8 cellular contexts compared by ENCODE assay signal in the genomic region with DNA sequence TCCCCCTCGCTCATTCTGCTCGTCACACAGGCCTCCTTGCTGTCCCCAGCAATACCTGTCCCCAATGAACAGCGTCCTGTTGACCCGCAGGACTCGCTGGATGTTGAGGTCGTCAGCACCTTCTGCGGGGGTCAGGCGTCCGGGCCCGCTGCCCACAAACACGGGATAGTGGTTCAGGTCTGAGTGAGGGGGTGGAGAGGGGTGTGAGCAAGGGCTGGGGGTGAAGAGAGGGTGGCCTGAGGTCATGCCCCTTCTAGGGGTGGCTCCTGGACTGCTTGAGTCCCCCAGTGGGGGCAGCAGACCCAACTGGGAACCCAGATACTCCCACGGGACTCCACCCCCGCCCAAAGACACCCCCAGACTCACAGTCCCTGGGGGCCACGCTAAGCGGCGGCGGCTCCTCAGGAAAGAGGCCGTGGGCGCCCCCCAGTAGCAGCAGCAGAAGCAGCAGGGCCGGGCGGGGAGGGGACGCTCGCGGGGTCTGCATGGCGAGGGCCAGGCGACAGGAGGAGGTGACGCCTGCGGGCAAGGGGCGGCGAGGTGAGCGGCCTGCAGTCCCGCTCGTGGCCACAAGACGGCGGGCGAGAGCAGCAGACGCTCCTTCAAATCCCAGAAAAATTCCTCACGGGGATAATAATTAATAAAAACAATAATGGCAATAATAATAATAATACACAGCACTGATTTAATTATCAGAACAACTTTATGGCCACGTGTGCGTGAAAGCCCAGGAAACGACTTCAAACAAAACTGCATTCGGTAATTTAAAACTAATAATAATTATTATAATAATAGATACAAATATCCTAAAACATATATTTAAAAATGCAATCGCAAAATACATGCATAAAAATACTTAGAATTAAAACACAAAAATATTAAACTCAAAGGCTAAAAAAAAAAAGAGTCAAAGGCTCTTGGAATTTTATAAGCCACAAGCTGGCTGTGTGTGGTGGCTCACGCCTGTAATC. TPM values are rescaled to one million over a fixed set of nuclear protein-coding genes. Genes with fewer than 3 reads are reported as not detected.
A peak's percentile ranks its signal among the peaks of the same experiment; 100 is the strongest.
DNase-seq lines count a peak whose midpoint lies in the region; ATAC-seq, FAIRE-seq and TF ChIP-seq lines count a peak whose summit lies in the region.

No MANE protein-coding gene starts in this region.

- H3K4me3 Mint-ChIP-seq in endothelial cell (ENCODE audit: unreplicated experiment), result peak overlapping the region; percentile 74
- H3K4me3 Mint-ChIP-seq in stimulated activated naive B cell treated with anti-CD40 and anti-IgM and Interleukin-4, amounts not matched to agents 10 μg/mL and 1 μg/mL and 100 μg/mL, for 72 hours, result no peak overlapping the region

- H3K36me3 Mint-ChIP-seq in endothelial cell (ENCODE audit: low read depth, unreplicated experiment), result peaks cover 19% of the 10 kb centered on the region
- H3K36me3 Mint-ChIP-seq in stimulated activated naive B cell treated with anti-CD40 and anti-IgM and Interleukin-4, amounts not matched to agents 10 μg/mL and 1 μg/mL and 100 μg/mL, for 72 hours, result peaks cover 0 to 3% of the 10 kb centered on the region in 2 donors

- 20 to 22% methylated on average over 41 to 44 of the region's 44 CpGs for WGBS in pancreas, 2 donors

- H3K27me3 ChIP-seq in pancreas, result no peaks in the 10 kb centered on the region

- peak; percentile 39 to 76 (median 68) for ATAC-seq in pancreas
- ATAC-seq in stimulated activated naive B cell treated with anti-CD40 and anti-IgM and Interleukin-4, amounts not matched to agents 10 μg/mL and 1 μg/mL and 100 μg/mL, for 72 hours (replicated peaks), result no peak
- no peak for ATAC-seq in GM19324 (IDR thresholded peaks at IDR 0.05; ENCODE audit: low FRiP score, unreplicated experiment)

- no peaks in the 10 kb centered on the region for H3K9me3 Mint-ChIP-seq in endothelial cell (ENCODE audit: unreplicated experiment)
- peaks cover 0 to 2% of the 10 kb centered on the region in 2 donors for H3K9me3 Mint-ChIP-seq in stimulated activated naive B cell treated with anti-CD40 and anti-IgM and Interleukin-4, amounts not matched to agents 10 μg/mL and 1 μg/mL and 100 μg/mL, for 72 hours

- H3K27ac Mint-ChIP-seq in endothelial cell (ENCODE audit: unreplicated experiment), result no peak overlapping the region
- no peak overlapping the region for H3K27ac Mint-ChIP-seq in stimulated activated naive B cell treated with anti-CD40 and anti-IgM and Interleukin-4, amounts not matched to agents 10 μg/mL and 1 μg/mL and 100 μg/mL, for 72 hours

- peak; percentile 33 for DNase-seq in stimulated activated CD4-positive, alpha-beta T cell treated with anti-CD3 and anti-CD28 coated beads, Interleukin-12 subunit alpha, Interleukin-12 subunit beta, amount 100 ng/mL, for 4 hours
- DNase-seq in stimulated activated CD4-positive, alpha-beta T cell treated with anti-CD3 and anti-CD28 coated beads, Interleukin-1b, Interleukin-23, amount 100 ng/mL, for 48 hours, result no peak
- peak; percentile 34 for DNase-seq in T-helper 9 cell
- DNase-seq in endothelial cell (ENCODE audit: low spot score), result peak; percentile 72
- DNase-seq in pancreas, result peak in 3 of 6 donors; percentile 59 to 83 (median 82)
- DNase-seq in stimulated activated naive B cell treated with anti-CD40 and anti-IgM and Interleukin-4, amounts not matched to agents 10 μg/mL and 1 μg/mL and 100 μg/mL, for 72 hours, result no peak
- DNase-seq in NOMO-1 (lab: John Stamatoyannopoulos, UW; ENCODE audit: unreplicated experiment in 2 of 2), result no peak

- intact Hi-C loops in pancreas (cut with DNase I), result no loop called here

- no peaks in the 10 kb centered on the region for H3K36me3 ChIP-seq in pancreas

- H3K9me3 ChIP-seq in pancreas, result no peaks in the 10 kb centered on the region

- TF ChIP-seq CTCF in endothelial cell (IDR thresholded peaks at IDR 0.05; ENCODE audit: unreplicated experiment) (peak; percentile 99), pancreas (IDR thresholded peaks at IDR 0.05) (peak; percentile 99)

- H3K27ac ChIP-seq in pancreas, result no peak overlapping the region

- no peaks in the 10 kb centered on the region for H3K4me1 ChIP-seq in pancreas

- FAIRE-seq in pancreas (lab: Jason Lieb, UNC), result no peak

- peaks cover 3% of the 10 kb centered on the region for H3K27me3 Mint-ChIP-seq in endothelial cell (ENCODE audit: unreplicated experiment)
- peaks cover 18 to 28% of the 10 kb centered on the region in 2 donors for H3K27me3 Mint-ChIP-seq in stimulated activated naive B cell treated with anti-CD40 and anti-IgM and Interleukin-4, amounts not matched to agents 10 μg/mL and 1 μg/mL and 100 μg/mL, for 72 hours

- H3K4me1 Mint-ChIP-seq in endothelial cell (ENCODE audit: unreplicated experiment), result peaks cover 13% of the 10 kb centered on the region
- peaks cover 5 to 8% of the 10 kb centered on the region in 2 donors for H3K4me1 Mint-ChIP-seq in stimulated activated naive B cell treated with anti-CD40 and anti-IgM and Interleukin-4, amounts not matched to agents 10 μg/mL and 1 μg/mL and 100 μg/mL, for 72 hours

- H3K4me3 ChIP-seq in pancreas, result peak overlapping the region in 1 of 4 donors; percentile 25

RNA-seq across cellular contexts. Expression of a gene that starts 1.2 kb away (rescaled TPM):
- total RNA-seq in endothelial cell (ENCODE audit: unreplicated experiment) (43.7 TPM), pancreas (1 to 10 TPM; 2.2 to 4.7 (median 2.5) TPM)
- 1 to 10 TPM; 4.4 TPM for polyA plus RNA-seq in pancreas

RNA-seq across cellular contexts. Expression of a gene that starts 18.4 kb away (rescaled TPM):
- 2.2 TPM for total RNA-seq in endothelial cell (ENCODE audit: unreplicated experiment)
- total RNA-seq in pancreas, result 10 to 100 TPM in 5 of 6 donors, 1 to 10 TPM in 1; 7.9 to 53.6 (median 14.8) TPM
- 10 to 100 TPM; 22.1 to 36.4 TPM for polyA plus RNA-seq in pancreas

RNA-seq across cellular contexts. Expression of a gene that starts 23.2 kb away (rescaled TPM):
- total RNA-seq in endothelial cell (ENCODE audit: unreplicated experiment), result 0.64 TPM
- 10 to 100 TPM; 30.6 to 80.2 (median 41.3) TPM for total RNA-seq in pancreas
- polyA plus RNA-seq in pancreas, result 100 to 1,000 TPM; 193 to 533 TPM

RNA-seq across cellular contexts. Expression of a gene that starts 40.0 kb away (rescaled TPM):
- total RNA-seq in endothelial cell (ENCODE audit: unreplicated experiment), result 0.13 TPM
- 10 to 100 TPM in 3 of 6 donors, 1 to 10 TPM in 3; 2.2 to 17.8 (median 9.2) TPM for total RNA-seq in pancreas
- 100 to 1,000 TPM in 1 of 2 donors, 10 to 100 TPM in 1; 23.6 to 138 TPM for polyA plus RNA-seq in pancreas

Comparison
In these comparisons a context has a peak if more than half of its experiments do, and no peak if none do; other contexts are left out.
1. DNase-seq: peak in stimulated activated CD4-positive, alpha-beta T cell treated with anti-CD3 and anti-CD28 coated beads, Interleukin-12 subunit alpha, Interleukin-12 subunit beta, amount 100 ng/mL, for 4 hours (single experiment), T-helper 9 cell (single experiment) and endothelial cell (single experiment); none in stimulated activated CD4-positive, alpha-beta T cell treated with anti-CD3 and anti-CD28 coated beads, Interleukin-1b, Interleukin-23, amount 100 ng/mL, for 48 hours (single experiment), stimulated activated naive B cell treated with anti-CD40 and anti-IgM and Interleukin-4, amounts not matched to agents 10 μg/mL and 1 μg/mL and 100 μg/mL, for 72 hours (single experiment) and NOMO-1 (0 of 2).
2. ATAC-seq: peak in pancreas (4 of 4); none in stimulated activated naive B cell treated with anti-CD40 and anti-IgM and Interleukin-4, amounts not matched to agents 10 μg/mL and 1 μg/mL and 100 μg/mL, for 72 hours (0 of 2) and GM19324 (single experiment).
3. RNA of a gene that starts 23.2 kb away (total RNA-seq): 30.6 to 80.2 TPM in pancreas; 0.64 TPM in endothelial cell (single experiment); every median in the first group is over 10 times any median in the second.